8 cellular contexts compared by ENCODE assay signal in genomic region chr19:17390665-17391370, GRCh38. TPM values are rescaled to one million over a fixed set of nuclear protein-coding genes. Genes with fewer than 3 reads are reported as not detected.
A peak's percentile ranks its signal among the peaks of the same experiment; 100 is the strongest.
DNase-seq lines count a peak whose midpoint lies in the region; ATAC-seq, FAIRE-seq and TF ChIP-seq lines count a peak whose summit lies in the region.

No MANE protein-coding gene starts in this region.

- H3K4me1 Mint-ChIP-seq in activated T-helper 17 cell treated with anti-CD3 and anti-CD28 coated beads, Interleukin-2, amount 50 U/mL, for 72 hours, result peaks cover 10% of the 10 kb centered on the region
- peaks cover 14% of the 10 kb centered on the region for H3K4me1 Mint-ChIP-seq in neural crest cell
- H3K4me1 Mint-ChIP-seq in stimulated activated naive CD8-positive, alpha-beta T cell treated with anti-CD3 and anti-CD28 coated beads, Interleukin-15, Interleukin-2, amounts not matched to agents 100 ng/mL and 50 ng/mL, for 24 hours (ENCODE audit: low read depth), result peaks cover 28% of the 10 kb centered on the region

- no peaks in the 10 kb centered on the region for H3K27me3 Mint-ChIP-seq in activated T-helper 17 cell treated with anti-CD3 and anti-CD28 coated beads, Interleukin-2, amount 50 U/mL, for 72 hours
- H3K27me3 Mint-ChIP-seq in neural crest cell (ENCODE audit: low read depth), result peaks cover 21% of the 10 kb centered on the region
- peaks cover 8% of the 10 kb centered on the region for H3K27me3 Mint-ChIP-seq in stimulated activated naive CD8-positive, alpha-beta T cell treated with anti-CD3 and anti-CD28 coated beads, Interleukin-15, Interleukin-2, amounts not matched to agents 100 ng/mL and 50 ng/mL, for 24 hours

- ATAC-seq in GM21717 (IDR thresholded peaks at IDR 0.05; ENCODE audit: unreplicated experiment), result peak; percentile 78
- peak; percentile 100 for ATAC-seq in activated T-helper 17 cell treated with anti-CD3 and anti-CD28 coated beads, Interleukin-2, amount 50 U/mL, for 72 hours (replicated peaks)

- no peak for FAIRE-seq in RCC 7860 (lab: Jason Lieb, UNC)

- H3K36me3 Mint-ChIP-seq in activated T-helper 17 cell treated with anti-CD3 and anti-CD28 coated beads, Interleukin-2, amount 50 U/mL, for 72 hours (ENCODE audit: low read depth), result peaks cover 6% of the 10 kb centered on the region
- no peaks in the 10 kb centered on the region for H3K36me3 Mint-ChIP-seq in neural crest cell (ENCODE audit: low read depth)
- no peaks in the 10 kb centered on the region for H3K36me3 Mint-ChIP-seq in stimulated activated naive CD8-positive, alpha-beta T cell treated with anti-CD3 and anti-CD28 coated beads, Interleukin-15, Interleukin-2, amounts not matched to agents 100 ng/mL and 50 ng/mL, for 24 hours (ENCODE audit: low read depth)

- TF ChIP-seq CTCF in neural crest cell (conservative IDR thresholded peaks at IDR 0.05), result peak; percentile 68

- peak overlapping the region; percentile 88 for H3K4me3 Mint-ChIP-seq in activated T-helper 17 cell treated with anti-CD3 and anti-CD28 coated beads, Interleukin-2, amount 50 U/mL, for 72 hours
- H3K4me3 Mint-ChIP-seq in neural crest cell, result peak overlapping the region; percentile 93
- peak overlapping the region; percentile 81 for H3K4me3 Mint-ChIP-seq in stimulated activated naive CD8-positive, alpha-beta T cell treated with anti-CD3 and anti-CD28 coated beads, Interleukin-15, Interleukin-2, amounts not matched to agents 100 ng/mL and 50 ng/mL, for 24 hours

- DNase-seq in DMS79 treated with DMSO at 0.1 percent for 48 hours (lab: John Stamatoyannopoulos, UW), result peak; percentile 78
- DNase-seq in KG1 (lab: John Stamatoyannopoulos, UW), result peak; percentile 82
- peak; percentile 54 for DNase-seq in RCC 7860 (ENCODE audit: low spot score)
- DNase-seq in fibroblast of the conjunctiva (ENCODE audit: low read depth), result peak; percentile 75
- DNase-seq in neural crest cell (ENCODE audit: low read depth, low spot score), result peak; percentile 89

- no peaks in the 10 kb centered on the region for H3K9me3 Mint-ChIP-seq in activated T-helper 17 cell treated with anti-CD3 and anti-CD28 coated beads, Interleukin-2, amount 50 U/mL, for 72 hours
- H3K9me3 Mint-ChIP-seq in neural crest cell, result no peaks in the 10 kb centered on the region
- H3K9me3 Mint-ChIP-seq in stimulated activated naive CD8-positive, alpha-beta T cell treated with anti-CD3 and anti-CD28 coated beads, Interleukin-15, Interleukin-2, amounts not matched to agents 100 ng/mL and 50 ng/mL, for 24 hours, result peaks cover 4% of the 10 kb centered on the region

- H3K27ac Mint-ChIP-seq in activated T-helper 17 cell treated with anti-CD3 and anti-CD28 coated beads, Interleukin-2, amount 50 U/mL, for 72 hours, result peak overlapping the region; percentile 71
- no peak overlapping the region for H3K27ac Mint-ChIP-seq in neural crest cell (ENCODE audit: unreplicated experiment)
- peak overlapping the region; percentile 52 for H3K27ac Mint-ChIP-seq in stimulated activated naive CD8-positive, alpha-beta T cell treated with anti-CD3 and anti-CD28 coated beads, Interleukin-15, Interleukin-2, amounts not matched to agents 100 ng/mL and 50 ng/mL, for 24 hours

RNA-seq across cellular contexts. Expression of gene CCDC194, which starts 3.2 kb away (rescaled TPM):
- total RNA-seq in activated T-helper 17 cell treated with anti-CD3 and anti-CD28 coated beads, Interleukin-2, amount 50 U/mL, for 72 hours, result 1 to 10 TPM; 1.8 to 4.8 TPM
- total RNA-seq in neural crest cell, result not detected in 2 replicates

RNA-seq across cellular contexts. Expression of gene PLVAP, which starts 13.7 kb away (rescaled TPM):
- total RNA-seq in activated T-helper 17 cell treated with anti-CD3 and anti-CD28 coated beads, Interleukin-2, amount 50 U/mL, for 72 hours, result under 1 TPM in 1 of 2 donors, not detected in 1; 0.53 TPM
- total RNA-seq in neural crest cell, result 0.82 and 1.8 TPM in 2 replicates

RNA-seq across cellular contexts. Expression of gene BST2, which starts 14.6 kb away (rescaled TPM):
- 100 to 1,000 TPM; 130 to 154 TPM for total RNA-seq in activated T-helper 17 cell treated with anti-CD3 and anti-CD28 coated beads, Interleukin-2, amount 50 U/mL, for 72 hours
- not detected in 2 replicates for total RNA-seq in neural crest cell

RNA-seq across cellular contexts. Expression of gene MVB12A, which starts 29.0 kb away (rescaled TPM):
- 10 to 100 TPM; 42.6 to 48.9 TPM for total RNA-seq in activated T-helper 17 cell treated with anti-CD3 and anti-CD28 coated beads, Interleukin-2, amount 50 U/mL, for 72 hours
- total RNA-seq in neural crest cell, result 47.6 and 48.1 TPM in 2 replicates

RNA-seq across cellular contexts. Expression of gene GTPBP3, which starts 53.5 kb away (rescaled TPM):
- 10 to 100 TPM; 14.7 to 29.6 TPM for total RNA-seq in activated T-helper 17 cell treated with anti-CD3 and anti-CD28 coated beads, Interleukin-2, amount 50 U/mL, for 72 hours
- 57.8 TPM in 2 replicates for total RNA-seq in neural crest cell

Comparison
In these comparisons a context has a peak if more than half of its experiments do, and no peak if none do; other contexts are left out.
1. Peak in every context shown above with its lines: DNase-seq and ATAC-seq.
2. RNA of gene BST2, which starts 14.6 kb away (total RNA-seq): 130 to 154 TPM in activated T-helper 17 cell treated with anti-CD3 and anti-CD28 coated beads, Interleukin-2, amount 50 U/mL, for 72 hours; not detected in neural crest cell; every median in the first group is over 100 times any median in the second.